In the genomic region with DNA sequence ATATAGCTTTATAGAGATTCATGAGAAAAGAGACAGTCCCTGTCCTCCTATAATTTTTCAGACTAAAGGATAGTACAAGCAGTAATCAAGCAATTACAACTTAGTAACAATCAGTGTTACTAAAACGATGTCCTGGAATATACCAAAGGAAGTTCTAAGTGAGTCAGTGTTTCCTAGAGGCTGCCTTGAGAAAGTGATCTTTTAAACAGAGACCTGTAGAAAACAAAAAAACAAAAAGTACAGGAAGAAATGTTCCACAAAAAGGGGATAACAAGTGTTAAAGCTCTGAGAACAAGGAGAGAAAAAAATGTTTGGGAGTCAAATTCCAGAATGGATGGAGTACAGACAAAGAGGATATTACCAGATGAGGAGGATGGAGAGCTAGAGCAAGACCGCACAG, we compare ENCODE assay signal across 1 cellular context.
TF ChIP-seq lines count a peak whose summit lies in the region.

No MANE protein-coding gene starts in this region.

TF ChIP-seq in IMR-90, 13 proteins besides CTCF, POLR2A, EP300 and RAD21 (continued from another document):
- TF ChIP-seq FOS (IDR thresholded peaks at IDR 0.05; ENCODE audit: low read depth, low read length) (no peak), BHLHE40 (IDR thresholded peaks at IDR 0.05; ENCODE audit: low read depth, low read length) (no peak), NFE2L2 (IDR thresholded peaks at IDR 0.05; ENCODE audit: low read depth, low read length) (no peak), CEBPB (IDR thresholded peaks at IDR 0.05; ENCODE audit: low read depth, low read length) (no peak)
